23 cellular contexts compared by ENCODE assay signal in genomic region chr20:24678351-24679106, GRCh38.
"Had no signal": no experiment of that assay in that cellular context is flagged by ENCODE, and none has a peak within 500 bp of the region (broad histone marks: within the 10 kb centered on the region; RNA-seq: fewer than 3 reads in every experiment).

No MANE protein-coding gene starts in this region.

- H3K27ac ChIP-seq: cardiac muscle cell, hepatocyte, tibial nerve, uterus had no signal

- DNase-seq: activated CD4-positive, alpha-beta memory T cell treated with anti-CD3 and anti-CD28 coated beads, Interleukin-2, amount 10 ng/mL, durations not matched to agents 7 days and 5 days; activated CD4-positive, alpha-beta T cell treated with anti-CD3 and anti-CD28 coated beads for 48 hours; activated gamma-delta T cell; activated naive CD4-positive, alpha-beta T cell treated with anti-CD3 and anti-CD28 coated beads, Interleukin-2, amount 50 U/mL, for 16 hours; activated naive CD8-positive, alpha-beta T cell treated with anti-CD3 and anti-CD28 coated beads, Interleukin-2, amount 50 U/mL, for 24 hours; activated T-cell treated with anti-CD3 and anti-CD28 coated beads, Interleukin-2, amount 50 U/mL, for 72 hours; effector memory CD8-positive, alpha-beta T cell; foreskin melanocyte; immature natural killer cell; naive B cell; nucleus accumbens; stimulated activated CD4-positive, alpha-beta T cell treated with anti-CD3 and anti-CD28 coated beads, Interleukin-12 subunit alpha, Interleukin-12 subunit beta, amount 100 ng/mL, for 4 hours; substantia nigra; SW 1271; T-helper 17 cell; uterus had no signal

- H3K9me3 ChIP-seq: tibial nerve, uterus had no signal

- ATAC-seq: activated T-cell treated with anti-CD3 and anti-CD28 coated beads, Interleukin-2, amount 50 U/mL, for 72 hours; effector memory CD8-positive, alpha-beta T cell; esophagus mucosa; T-helper 17 cell had no signal

- FAIRE-seq: colon, endothelial cell of umbilical vein had no signal

- H3K36me3 ChIP-seq: cardiac muscle cell, tibial nerve, uterus had no signal

- H3K27me3 ChIP-seq: cardiac muscle cell, dorsolateral prefrontal cortex, hepatocyte, tibial nerve, uterus had no signal

- H3K4me3 ChIP-seq: cardiac muscle cell, dorsolateral prefrontal cortex, hepatocyte, tibial nerve, uterus had no signal

- H3K4me1 ChIP-seq: tibial nerve, uterus had no signal
